ENCODE assay signal across 16 cellular contexts in the genomic region with DNA sequence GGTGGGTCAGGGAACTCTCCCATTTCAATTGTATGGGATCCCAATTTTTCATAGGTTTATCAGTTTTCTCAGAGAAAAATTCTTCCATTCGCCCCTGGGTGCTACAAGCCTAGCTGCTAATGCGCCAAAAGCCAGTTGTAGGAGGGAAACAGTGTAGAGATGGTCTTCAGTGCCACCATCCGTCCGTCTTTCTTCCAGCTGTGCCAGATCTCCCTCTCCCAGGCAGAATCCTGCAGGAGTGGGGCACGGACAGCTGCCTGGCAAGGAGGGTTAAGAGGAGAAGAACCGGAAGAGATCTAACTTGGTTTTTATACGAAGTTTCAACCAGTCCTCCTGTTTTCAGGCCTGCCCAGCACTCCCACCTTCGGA. TPM values are rescaled to one million over a fixed set of nuclear protein-coding genes. Genes with fewer than 3 reads are reported as not detected.
A peak's percentile ranks its signal among the peaks of the same experiment; 100 is the strongest.
DNase-seq lines count a peak whose midpoint lies in the region; FAIRE-seq and TF ChIP-seq lines count a peak whose summit lies in the region.
"Had no signal": no experiment of that assay in that cellular context is flagged by ENCODE, and none has a peak within 500 bp of the region (broad histone marks: within the 10 kb centered on the region; RNA-seq: fewer than 3 reads in every experiment).

No MANE protein-coding gene starts in this region.

- peaks cover 11% of the 10 kb centered on the region for H3K4me1 Mint-ChIP-seq in MCF 10A (ENCODE audit: insufficient read depth, unreplicated experiment)
- peaks cover 42% of the 10 kb centered on the region for H3K4me1 Mint-ChIP-seq in activated T-helper 2 cell treated with anti-CD3 and anti-CD28 coated beads, Interferon-gamma antibody, Interleukin-2, Interleukin-4, amounts not matched to agents 10 μg/mL and 5 μg/mL and 100 μg/mL, durations not matched to agents 14 hours and 24 hours and 36 hours (ENCODE audit: low read depth)

- BruUV-seq in MCF 10A (replicated peaks; lab: Mats Ljungman, UMichigan) = no TSS peak

- CTCF ChIA-PET in MCF 10A (lab: Yijun Ruan, JAX) = no interaction called here

- DNase-seq in breast epithelium (ENCODE audit: low spot score in 2 of 2) (no peak), MCF 10A (ENCODE audit: unreplicated experiment) (no peak), vagina (ENCODE audit: extremely low spot score in 2 of 2) (no peak), NCI-H1092 treated with DMSO at 0.1 percent for 48 hours (lab: John Stamatoyannopoulos, UW) (no peak), RCC 7860 (ENCODE audit: low spot score) (no peak)
- no peak for DNase-seq in activated T-helper 2 cell treated with anti-CD3 and anti-CD28 coated beads, Interferon-gamma antibody, Interleukin-2, Interleukin-4, amounts not matched to agents 10 μg/mL and 5 μg/mL and 100 μg/mL, durations not matched to agents 14 hours and 24 hours and 36 hours (ENCODE audit: low spot score)
- DNase-seq: activated T-cell treated with anti-CD3 and anti-CD28 coated beads, Interleukin-2, amount 50 U/mL, for 4 hours; AML-193; NCI-H1092; OCI-M1 had no signal

- no peak overlapping the region for H3K4me3 Mint-ChIP-seq in MCF 10A (ENCODE audit: unreplicated experiment)
- no peak overlapping the region for H3K4me3 Mint-ChIP-seq in activated T-helper 2 cell treated with anti-CD3 and anti-CD28 coated beads, Interferon-gamma antibody, Interleukin-2, Interleukin-4, amounts not matched to agents 10 μg/mL and 5 μg/mL and 100 μg/mL, durations not matched to agents 14 hours and 24 hours and 36 hours (ENCODE audit: low read depth)
- H3K4me3 Mint-ChIP-seq: activated T-cell treated with anti-CD3 and anti-CD28 coated beads, Interleukin-2, amount 50 U/mL, for 4 hours had no signal

- H3K27me3 Mint-ChIP-seq in MCF 10A (ENCODE audit: insufficient read depth, unreplicated experiment) = no peaks in the 10 kb centered on the region
- H3K27me3 Mint-ChIP-seq in activated T-helper 2 cell treated with anti-CD3 and anti-CD28 coated beads, Interferon-gamma antibody, Interleukin-2, Interleukin-4, amounts not matched to agents 10 μg/mL and 5 μg/mL and 100 μg/mL, durations not matched to agents 14 hours and 24 hours and 36 hours (ENCODE audit: low read depth) = no peaks in the 10 kb centered on the region

- POLR2A ChIA-PET in MCF 10A (lab: Yijun Ruan, JAX) = no interaction called here

- H3K27ac Mint-ChIP-seq in MCF 10A (ENCODE audit: low read depth, unreplicated experiment) = no peak overlapping the region
- H3K27ac Mint-ChIP-seq in activated T-helper 2 cell treated with anti-CD3 and anti-CD28 coated beads, Interferon-gamma antibody, Interleukin-2, Interleukin-4, amounts not matched to agents 10 μg/mL and 5 μg/mL and 100 μg/mL, durations not matched to agents 14 hours and 24 hours and 36 hours = peak overlapping the region; percentile 50

- no peaks in the 10 kb centered on the region for H3K27me3 ChIP-seq in breast epithelium
- H3K27me3 ChIP-seq in layer of hippocampus (ENCODE audit: control insufficient read depth, insufficient read depth, low read length) = no peaks in the 10 kb centered on the region
- H3K27me3 ChIP-seq in vagina = no peaks in the 10 kb centered on the region
- H3K27me3 ChIP-seq: cardiac muscle cell had no signal

- H3K4me3 ChIP-seq in breast epithelium = peak overlapping the region in 2 of 3 donors; percentile 30 to 35
- no peak overlapping the region for H3K4me3 ChIP-seq in vagina
- H3K4me3 ChIP-seq: cardiac muscle cell, lung, skin epidermis had no signal

- H3K36me3 ChIP-seq in breast epithelium (no peaks in the 10 kb centered on the region), vagina (no peaks in the 10 kb centered on the region)
- H3K36me3 ChIP-seq: cardiac muscle cell had no signal

- no peak for TF ChIP-seq CTCF in breast epithelium (IDR thresholded peaks at IDR 0.05)
- no peak for TF ChIP-seq CTCF in MCF 10A (IDR thresholded peaks at IDR 0.05; ENCODE audit: unreplicated experiment)
- no peak for TF ChIP-seq CTCF in vagina (IDR thresholded peaks at IDR 0.05)

- TF ChIP-seq POLR2A in breast epithelium (IDR thresholded peaks at IDR 0.05) (no peak), vagina (IDR thresholded peaks at IDR 0.05) (no peak)

- H3K27ac ChIP-seq in breast epithelium (no peak overlapping the region), layer of hippocampus (ENCODE audit: low read depth, low read length) (peak overlapping the region; percentile 80), temporal lobe (ENCODE audit: low read depth, low read length) (peak overlapping the region; percentile 80), vagina (no peak overlapping the region)
- H3K27ac ChIP-seq: cardiac muscle cell, skin epidermis had no signal

- H3K4me1 ChIP-seq in breast epithelium = no peaks in the 10 kb centered on the region
- H3K4me1 ChIP-seq in vagina = peaks cover 15% of the 10 kb centered on the region

- intact Hi-C loops in breast epithelium (cut with DNase I; ENCODE audit: low total_unique reads) = loop anchor here (2.0 kb wide), 1 partner anchor 27 kb away; no protein-coding TSS in a partner anchor
- intact Hi-C loops in MCF 10A (cut with micrococcal nuclease) = no loop called here
- intact Hi-C loops in activated T-helper 2 cell treated with anti-CD3 and anti-CD28 coated beads, Interferon-gamma antibody, Interleukin-2, Interleukin-4, amounts not matched to agents 10 μg/mL and 5 μg/mL and 100 μg/mL, durations not matched to agents 14 hours and 24 hours and 36 hours (cut with micrococcal nuclease) = loop anchor here (5.0 kb wide), 1 partner anchor 39 kb away; the partner anchor contains the start of gene FUT8
- intact Hi-C loops in vagina (cut with DNase I) = no loop called here

- FAIRE-seq in RCC 7860 (lab: Jason Lieb, UNC) = no peak
- FAIRE-seq: TTC549 had no signal

- no peaks in the 10 kb centered on the region for H3K9me3 Mint-ChIP-seq in MCF 10A (ENCODE audit: unreplicated experiment)
- peaks cover 5% of the 10 kb centered on the region for H3K9me3 Mint-ChIP-seq in activated T-helper 2 cell treated with anti-CD3 and anti-CD28 coated beads, Interferon-gamma antibody, Interleukin-2, Interleukin-4, amounts not matched to agents 10 μg/mL and 5 μg/mL and 100 μg/mL, durations not matched to agents 14 hours and 24 hours and 36 hours
- H3K9me3 Mint-ChIP-seq: activated T-cell treated with anti-CD3 and anti-CD28 coated beads, Interleukin-2, amount 50 U/mL, for 4 hours had no signal

- H3K9me3 ChIP-seq in breast epithelium = no peaks in the 10 kb centered on the region
- no peaks in the 10 kb centered on the region for H3K9me3 ChIP-seq in vagina

- H3K36me3 Mint-ChIP-seq in MCF 10A (ENCODE audit: insufficient read depth, unreplicated experiment) = no peaks in the 10 kb centered on the region
- peaks cover 61% of the 10 kb centered on the region for H3K36me3 Mint-ChIP-seq in activated T-helper 2 cell treated with anti-CD3 and anti-CD28 coated beads, Interferon-gamma antibody, Interleukin-2, Interleukin-4, amounts not matched to agents 10 μg/mL and 5 μg/mL and 100 μg/mL, durations not matched to agents 14 hours and 24 hours and 36 hours (ENCODE audit: low read depth)

RNA-seq across cellular contexts. Expression of gene FUT8, which starts 38.9 kb away (rescaled TPM):
- total RNA-seq in breast epithelium (10 to 100 TPM; 36.3 to 69.1 (median 47.2) TPM), MCF 10A (2022) (11.8 and 17.1 TPM in 2 replicates), temporal lobe (128 TPM), vagina (35.1 TPM)
- 110 and 124 TPM in 2 replicates for total RNA-seq in activated T-helper 2 cell treated with anti-CD3 and anti-CD28 coated beads, Interferon-gamma antibody, Interleukin-2, Interleukin-4, amounts not matched to agents 10 μg/mL and 5 μg/mL and 100 μg/mL, durations not matched to agents 14 hours and 24 hours and 36 hours

Comparison
In these comparisons a context has a peak if more than half of its experiments do, and no peak if none do; other contexts are left out.
1. intact Hi-C loops: an anchor here in breast epithelium (2.0 kb wide) and activated T-helper 2 cell treated with anti-CD3 and anti-CD28 coated beads, Interferon-gamma antibody, Interleukin-2, Interleukin-4, amounts not matched to agents 10 μg/mL and 5 μg/mL and 100 μg/mL, durations not matched to agents 14 hours and 24 hours and 36 hours (5.0 kb wide); none called in MCF 10A and vagina.
2. H3K27ac ChIP-seq: peak in layer of hippocampus (single experiment) and temporal lobe (single experiment); none in breast epithelium (0 of 2) and vagina (single experiment).
3. H3K4me3 ChIP-seq: peak in breast epithelium (2 of 3); none in vagina (0 of 2).